Comparison of ENCODE assay signal across 22 cellular contexts in the genomic region with DNA sequence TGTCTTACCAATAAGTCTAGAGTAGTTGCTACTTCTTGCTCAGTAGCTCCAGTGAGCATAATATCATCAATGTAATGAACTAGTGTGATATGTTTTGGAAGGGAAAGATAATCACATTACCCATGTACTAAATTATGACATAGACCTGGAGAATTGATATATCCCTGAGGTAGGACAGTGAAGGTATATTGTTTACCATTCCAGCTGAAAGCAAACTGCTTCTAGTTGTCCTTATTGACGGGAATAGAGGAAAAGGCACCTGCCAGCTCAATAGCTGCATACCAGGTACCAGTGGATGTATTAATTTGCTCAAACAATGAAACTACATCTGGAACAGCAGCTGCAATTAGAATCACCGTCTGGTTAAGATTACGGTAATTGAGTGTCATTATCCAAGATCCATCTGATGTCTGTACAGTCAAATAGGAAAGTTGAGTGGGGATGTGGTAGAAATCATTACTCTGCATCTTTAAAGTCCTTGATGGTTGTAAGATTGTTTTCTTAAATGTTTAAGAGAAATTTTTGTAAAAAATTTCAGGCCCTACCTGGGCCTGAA.
"Had no signal": no experiment of that assay in that cellular context is flagged by ENCODE, and none has a peak within 500 bp of the region (broad histone marks: within the 10 kb centered on the region; RNA-seq: fewer than 3 reads in every experiment).

No MANE protein-coding gene starts in this region.

- H3K27me3 ChIP-seq: ascending aorta, body of pancreas had no signal

- H3K4me1 ChIP-seq: ascending aorta, body of pancreas had no signal

- H3K27ac ChIP-seq: ascending aorta, body of pancreas, coronary artery, PC-9 had no signal

- ATAC-seq: activated CD8-positive, alpha-beta memory T cell treated with anti-CD3 and anti-CD28 coated beads, Interleukin-2, amount 10 ng/mL, durations not matched to agents 7 days and 5 days; activated CD8-positive, alpha-beta T cell treated with anti-CD3 and anti-CD28 coated beads, Interleukin-2, amount 10 ng/mL, durations not matched to agents 7 days and 5 days; body of pancreas had no signal

- DNase-seq: activated CD4-positive, alpha-beta T cell treated with anti-CD3 and anti-CD28 coated beads for 48 hours; activated CD4-positive, alpha-beta T cell treated with anti-CD3 and anti-CD28 coated beads, Interleukin-2, amount 50 U/mL, for 4 hours; activated CD4-positive, CD25-positive, alpha-beta regulatory T cell treated with anti-CD3 and anti-CD28 coated beads, Interleukin-2, amount 50 U/mL, for 72 hours; activated CD8-positive, alpha-beta memory T cell treated with anti-CD3 and anti-CD28 coated beads, Interleukin-2, amount 10 ng/mL, durations not matched to agents 7 days and 5 days; activated CD8-positive, alpha-beta T cell treated with anti-CD3 and anti-CD28 coated beads, Interleukin-2, amount 10 ng/mL, durations not matched to agents 7 days and 5 days; activated effector memory CD4-positive, alpha-beta T cell treated with Interleukin-2 at 50 U/mL for 16 hours; activated naive CD4-positive, alpha-beta T cell; activated T-cell treated with anti-CD3 and anti-CD28 coated beads, Interleukin-2, amount 50 U/mL, for 24 hours; amniotic stem cell; body of pancreas; central memory CD4-positive, alpha-beta T cell; Kasumi-1; KBM-7; NCI-H187 treated with DMSO at 0.1 percent for 48 hours; NCI-H2081 treated with DMSO at 0.1 percent for 48 hours; NCI-H510A treated with DMSO at 0.1 percent for 48 hours; PC-9; SHP77 treated with DMSO at 0.1 percent for 48 hours; T-helper 1 cell had no signal

- H3K4me2 ChIP-seq: PC-9 had no signal

- H2AFZ ChIP-seq: PC-9 had no signal

- FAIRE-seq: bronchial epithelial cell had no signal

- H3K36me3 ChIP-seq: ascending aorta had no signal

- H3K4me3 ChIP-seq: ascending aorta, body of pancreas, coronary artery, PC-9 had no signal
